In the genomic region with DNA sequence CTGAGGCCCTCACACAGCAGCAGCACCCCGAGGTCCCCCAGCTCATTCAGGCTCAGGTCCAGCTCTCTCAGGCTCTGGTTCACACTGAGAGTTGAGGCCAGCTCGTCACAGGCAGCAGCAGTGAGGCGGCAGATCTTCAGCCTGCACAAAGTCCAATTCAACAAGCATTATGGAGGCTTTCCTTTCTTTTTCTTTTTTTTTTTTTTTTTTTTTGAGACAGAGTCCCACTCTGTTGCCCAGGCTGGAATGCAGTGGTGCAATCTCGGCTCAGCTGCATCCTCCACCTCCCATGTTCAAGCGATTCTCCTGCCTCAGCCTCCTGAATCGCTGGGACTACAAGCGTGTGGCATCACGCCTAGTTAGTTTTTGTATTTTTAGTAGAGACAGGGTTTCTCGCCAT, we compare ENCODE assay signal across 10 cellular contexts. TPM values are rescaled to one million over a fixed set of nuclear protein-coding genes. Genes with fewer than 3 reads are reported as not detected.
"Had no signal": no experiment of that assay in that cellular context is flagged by ENCODE, and none has a peak within 500 bp of the region (broad histone marks: within the 10 kb centered on the region; RNA-seq: fewer than 3 reads in every experiment).

No MANE protein-coding gene starts in this region.

- H3K27me3 Mint-ChIP-seq: IgD-negative memory B cell had no signal

- H3K4me1 Mint-ChIP-seq: IgD-negative memory B cell had no signal

- H3K4me2 ChIP-seq: KMS-11 had no signal

- H3K4me3 Mint-ChIP-seq: IgD-negative memory B cell had no signal

- ATAC-seq: K562 had no signal

- H3K36me3 Mint-ChIP-seq: IgD-negative memory B cell had no signal

- H3K27ac Mint-ChIP-seq: IgD-negative memory B cell had no signal

- H3K4me3 ChIP-seq: K562 had no signal

- H3K9ac ChIP-seq: KMS-11 had no signal

- FAIRE-seq: HTR-8/SVneo, K562 had no signal

- DNase-seq: IMR-90, KBM-7, KG1 had no signal

- H3K27ac ChIP-seq: HL-60, KMS-11 had no signal

RNA-seq across cellular contexts. Expression of gene NLRP12, which starts 22.9 kb away (rescaled TPM):
- total RNA-seq: HT-29, HT1080, IMR-90, K562 had no signal
- polyA plus RNA-seq: IMR-90, K562 had no signal
